9 cellular contexts compared by ENCODE assay signal in the genomic region with DNA sequence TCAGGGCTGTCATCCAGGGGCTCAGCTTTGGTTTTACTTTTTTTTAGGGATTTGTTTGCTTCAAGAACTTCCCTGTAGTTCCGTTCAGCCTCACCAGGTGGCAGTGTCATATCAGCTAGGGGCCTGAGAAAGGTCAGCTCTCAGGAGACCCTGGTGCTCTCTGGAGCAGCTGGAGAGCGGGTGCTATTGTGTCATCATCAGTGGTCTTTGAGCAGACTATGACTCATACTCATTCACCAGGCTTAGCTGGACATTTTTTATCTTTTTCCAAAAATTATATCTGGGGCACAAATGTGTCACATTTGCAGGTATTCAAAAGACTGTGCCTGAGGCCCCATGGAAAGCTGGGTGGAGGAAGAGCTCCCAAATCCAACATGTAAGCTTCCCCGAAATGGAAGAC. TPM values are rescaled to one million over a fixed set of nuclear protein-coding genes. Genes with fewer than 3 reads are reported as not detected.
DNase-seq lines count a peak whose midpoint lies in the region; ATAC-seq and TF ChIP-seq lines count a peak whose summit lies in the region.
"Had no signal": no experiment of that assay in that cellular context is flagged by ENCODE, and none has a peak within 500 bp of the region (broad histone marks: within the 10 kb centered on the region; RNA-seq: fewer than 3 reads in every experiment).

No MANE protein-coding gene starts in this region.

- peak; percentile 71 for ATAC-seq in Panc1
- ATAC-seq in HG03196 (IDR thresholded peaks at IDR 0.05; ENCODE audit: unreplicated experiment) = no peak
- no peak for ATAC-seq in HG03457 (IDR thresholded peaks at IDR 0.05; ENCODE audit: unreplicated experiment)

- no peaks in the 10 kb centered on the region for H3K4me1 ChIP-seq in Panc1 (ENCODE audit: control insufficient read depth, insufficient read depth, low read length)

- no peaks in the 10 kb centered on the region for H3K9me3 ChIP-seq in Panc1 (ENCODE audit: control insufficient read depth, insufficient read depth, low read depth, low read length)

- no peak overlapping the region for H3K27ac ChIP-seq in Panc1 (ENCODE audit: low read length)

- POLR2A ChIA-PET in Panc1 (lab: Charles Lee) = interaction anchor here (1.1 kb wide), 1 partner anchor 114 kb away, joined by 9 read pairs; no protein-coding TSS in a partner anchor

- no peak overlapping the region for H3K4me3 ChIP-seq in Jurkat, Clone E6-1 (ENCODE audit: low read length)
- no peak overlapping the region for H3K4me3 ChIP-seq in Panc1 (ENCODE audit: low read depth in 2 of 2, low read length in 2 of 2)

- H3K36me3 ChIP-seq in Panc1 (ENCODE audit: control insufficient read depth, insufficient read depth, low read length) = no peaks in the 10 kb centered on the region

- peaks cover 18% of the 10 kb centered on the region for H3K36me3 Mint-ChIP-seq in activated T-cell treated with anti-CD3 and anti-CD28 coated beads, Interleukin-2, amount 50 U/mL, for 24 hours (ENCODE audit: low read depth)
- peaks cover 3% of the 10 kb centered on the region for H3K36me3 Mint-ChIP-seq in mesothelial cell of epicardium

- H3K4me1 Mint-ChIP-seq in activated T-cell treated with anti-CD3 and anti-CD28 coated beads, Interleukin-2, amount 50 U/mL, for 24 hours (ENCODE audit: low read depth) = no peaks in the 10 kb centered on the region
- H3K4me1 Mint-ChIP-seq in mesothelial cell of epicardium = no peaks in the 10 kb centered on the region

- no peak overlapping the region for H3K27ac Mint-ChIP-seq in activated T-cell treated with anti-CD3 and anti-CD28 coated beads, Interleukin-2, amount 50 U/mL, for 24 hours
- H3K27ac Mint-ChIP-seq in mesothelial cell of epicardium = no peak overlapping the region
- H3K27ac Mint-ChIP-seq: dendritic cell treated with granulocyte-macrophage colony-stimulating factor and Interleukin-4, amounts not matched to agents 40 ng/mL and 50 ng/mL, for 4 days had no signal

- peaks cover 52% of the 10 kb centered on the region for H3K9me3 Mint-ChIP-seq in activated T-cell treated with anti-CD3 and anti-CD28 coated beads, Interleukin-2, amount 50 U/mL, for 24 hours
- peaks cover 27% of the 10 kb centered on the region for H3K9me3 Mint-ChIP-seq in mesothelial cell of epicardium

- BruUV-seq in Panc1 (replicated peaks; lab: Mats Ljungman, UMichigan) = no TSS peak

- H3K4me3 Mint-ChIP-seq in activated T-cell treated with anti-CD3 and anti-CD28 coated beads, Interleukin-2, amount 50 U/mL, for 24 hours = no peak overlapping the region
- H3K4me3 Mint-ChIP-seq in mesothelial cell of epicardium = no peak overlapping the region
- H3K4me3 Mint-ChIP-seq: dendritic cell treated with granulocyte-macrophage colony-stimulating factor and Interleukin-4, amounts not matched to agents 40 ng/mL and 50 ng/mL, for 4 days had no signal

- no peaks in the 10 kb centered on the region for H3K27me3 Mint-ChIP-seq in activated T-cell treated with anti-CD3 and anti-CD28 coated beads, Interleukin-2, amount 50 U/mL, for 24 hours
- H3K27me3 Mint-ChIP-seq in mesothelial cell of epicardium (ENCODE audit: low read depth) = no peaks in the 10 kb centered on the region
- H3K27me3 Mint-ChIP-seq: dendritic cell treated with granulocyte-macrophage colony-stimulating factor and Interleukin-4, amounts not matched to agents 40 ng/mL and 50 ng/mL, for 4 days had no signal

- in situ Hi-C loops in Panc1 (cut with HindIII; ENCODE audit: low pct_unique_long_range_greater_than_20kb, low sequenced_read_pairs) = no loop called here

- TF ChIP-seq CTCF in Panc1 (IDR thresholded peaks at IDR 0.05) (peak; percentile 93), mesothelial cell of epicardium (IDR thresholded peaks at IDR 0.05; ENCODE audit: unreplicated experiment) (peak; percentile 76)

- CTCF ChIA-PET in Panc1 (lab: Charles Lee) = interaction anchor here (0.5 to 1.8 kb wide), 4 partner anchors 69 to 152 kb away, joined by 3 to 9 read pairs (median 6); no protein-coding TSS in a partner anchor

- no peaks in the 10 kb centered on the region for H3K27me3 ChIP-seq in Panc1 (ENCODE audit: control insufficient read depth, insufficient read depth, low read length)

- intact Hi-C loops in Panc1 (cut with micrococcal nuclease; ENCODE audit: unreplicated experiment) = loop anchor here (1.0 kb wide), 1 partner anchor 84 kb away; no protein-coding TSS in a partner anchor

- DNase-seq in activated T-cell treated with anti-CD3 and anti-CD28 coated beads for 24 hours (ENCODE audit: low read depth) (peak; percentile 2), Panc1 (ENCODE audit: low read depth, low spot score) (peak; percentile 45), dermis blood vessel endothelial cell (peak; percentile 76), mesothelial cell of epicardium (ENCODE audit: low spot score in 2 of 2, unreplicated experiment in 2 of 2) (peak in 1 of 2 experiments; percentile 59)
- no peak for DNase-seq in activated T-cell treated with anti-CD3 and anti-CD28 coated beads, Interleukin-2, amount 50 U/mL, for 24 hours
- peak; percentile 67 for DNase-seq in Jurkat, Clone E6-1 (ENCODE audit: low read depth, low spot score)

RNA-seq across cellular contexts. Expression of gene ZNF892, which starts 24.4 kb away (rescaled TPM):
- not detected for polyA plus RNA-seq in Jurkat, Clone E6-1 (2012; ENCODE audit: insufficient read depth, insufficient read length)
- 8.1 TPM for total RNA-seq in Panc1 (2021; ENCODE audit: unreplicated experiment)
- 2.6 TPM for polyA plus RNA-seq in Panc1 (2012; ENCODE audit: insufficient read length)
- 7.7 and 8.7 TPM in 2 replicates for total RNA-seq in dermis blood vessel endothelial cell
- total RNA-seq in mesothelial cell of epicardium = 16.7 to 17.2 TPM (median 17.0 TPM) in 3 replicates

RNA-seq across cellular contexts. Expression of gene PROM2, which starts 42.5 kb away (rescaled TPM):
- polyA plus RNA-seq in Jurkat, Clone E6-1 (2012; ENCODE audit: insufficient read depth, insufficient read length) = not detected
- 1.4 TPM for total RNA-seq in Panc1 (2021; ENCODE audit: unreplicated experiment)
- 0.99 TPM for polyA plus RNA-seq in Panc1 (2012; ENCODE audit: insufficient read length)
- 0.05 and 0.34 TPM in 2 replicates for total RNA-seq in dermis blood vessel endothelial cell
- total RNA-seq in mesothelial cell of epicardium = 20.3 to 23.5 TPM (median 22.1 TPM) in 3 replicates
